Comparison of ENCODE assay signal across 26 cellular contexts in genomic region chr7:83055197-83055596, GRCh38.
DNase-seq lines count a peak whose midpoint lies in the region; ATAC-seq, FAIRE-seq and TF ChIP-seq lines count a peak whose summit lies in the region.
"Had no signal": no experiment of that assay in that cellular context is flagged by ENCODE, and none has a peak within 500 bp of the region (broad histone marks: within the 10 kb centered on the region; RNA-seq: fewer than 3 reads in every experiment).

No MANE protein-coding gene starts in this region.

- no TSS peak for BruUV-seq in HepG2 (replicated peaks; lab: Mats Ljungman, UMichigan)
- BruUV-seq in PC-3 (replicated peaks; lab: Mats Ljungman, UMichigan): no TSS peak

- no peak for TF ChIP-seq POLR2A in HepG2 (IDR thresholded peaks at IDR 0.05; ENCODE audit: insufficient read depth in 1 of 2, low read depth in 2 of 2, low read length in 2 of 2)
- no peak for TF ChIP-seq POLR2A in right lobe of liver (IDR thresholded peaks at IDR 0.05)
- TF ChIP-seq POLR2A in GM12892 (IDR thresholded peaks at IDR 0.05; ENCODE audit: low read depth, low read length): no peak

- H4K20me1 ChIP-seq in HepG2 (ENCODE audit: insufficient read depth, low read length) (no peaks in the 10 kb centered on the region), GM23338 (replicated peaks; ENCODE audit: insufficient read depth) (no peaks in the 10 kb centered on the region), PC-3 (ENCODE audit: low read length) (no peaks in the 10 kb centered on the region)
- H4K20me1 ChIP-seq: BLaER1 had no signal

- CTCF ChIA-PET in HepG2 (lab: Yijun Ruan, JAX; ENCODE audit: low intra/inter-chr PET ratio, low total read pairs): no interaction called here
- CTCF ChIA-PET in PC-3 (lab: Charles Lee): no interaction called here

- H2AFZ ChIP-seq in HepG2 (ENCODE audit: low read length): no peak overlapping the region
- no peak overlapping the region for H2AFZ ChIP-seq in GM23338
- no peak overlapping the region for H2AFZ ChIP-seq in PC-3 (ENCODE audit: low read length)

- H3K27me3 Mint-ChIP-seq in GM23338 (ENCODE audit: insufficient read depth, low read depth, poor library complexity): no peaks in the 10 kb centered on the region
- H3K27me3 Mint-ChIP-seq: CD4-positive, alpha-beta memory T cell; CD4-positive, CD25-positive, alpha-beta regulatory T cell; CD8-positive, alpha-beta memory T cell had no signal

- no peak for TF ChIP-seq RAD21 in HepG2 (CRISPR knock-in tag; IDR thresholded peaks at IDR 0.05)

- TF ChIP-seq EP300 in HepG2 (IDR thresholded peaks at IDR 0.05; ENCODE audit: low read depth in 2 of 2, low read length in 2 of 2) (no peak), HepG2 (CRISPR knock-in tag; IDR thresholded peaks at IDR 0.05; ENCODE audit: borderline replicate concordance) (no peak)

- H3K4me3 Mint-ChIP-seq in GM23338: no peak overlapping the region
- H3K4me3 Mint-ChIP-seq: CD14-positive monocyte; CD4-positive, alpha-beta memory T cell; CD4-positive, CD25-positive, alpha-beta regulatory T cell; CD8-positive, alpha-beta memory T cell had no signal

- H3K9me2 ChIP-seq in GM23338 (ENCODE audit: insufficient read depth) (no peaks in the 10 kb centered on the region), PC-3 (replicated peaks; ENCODE audit: low read length) (no peaks in the 10 kb centered on the region)

- peak overlapping the region; percentile 6; the same call in 1 of the 2 replicates for H3K27ac Mint-ChIP-seq in GM23338
- H3K27ac Mint-ChIP-seq: CD14-positive monocyte; CD4-positive, alpha-beta memory T cell; CD4-positive, CD25-positive, alpha-beta regulatory T cell; CD8-positive, alpha-beta memory T cell had no signal

- in situ Hi-C loops in HepG2 (cut with HindIII; ENCODE audit: extremely low pct_ligation_motif_present, low pct_unique_long_range_greater_than_20kb): no loop called here

- H3K36me3 Mint-ChIP-seq in GM23338 (ENCODE audit: low read depth): no peaks in the 10 kb centered on the region
- H3K36me3 Mint-ChIP-seq: CD14-positive monocyte; CD4-positive, alpha-beta memory T cell; CD4-positive, CD25-positive, alpha-beta regulatory T cell; CD8-positive, alpha-beta memory T cell had no signal

- no peak overlapping the region for H3K9ac ChIP-seq in HepG2 (ENCODE audit: insufficient read depth, low read depth, low read length)
- H3K9ac ChIP-seq in PC-3 (ENCODE audit: low read length): no peak overlapping the region
- H3K9ac ChIP-seq: BLaER1 had no signal

- H3K79me2 ChIP-seq in HepG2 (ENCODE audit: insufficient read depth, low read length) (no peaks in the 10 kb centered on the region), GM23338 (replicated peaks; ENCODE audit: insufficient read depth) (no peaks in the 10 kb centered on the region), PC-3 (ENCODE audit: low read length) (no peaks in the 10 kb centered on the region)

- DNase-seq in HepG2 (ENCODE audit: low spot score): no peak
- no peak for DNase-seq in right lobe of liver
- DNase-seq in GM23338 (ENCODE audit: low spot score): no peak
- peak; percentile 30 for DNase-seq in PC-3
- DNase-seq in GM12892 (ENCODE audit: insufficient read length): no peak
- no peak for DNase-seq in caudate nucleus (lab: John Stamatoyannopoulos, UW)
- no peak for DNase-seq in NCI-H1048 (lab: John Stamatoyannopoulos, UW)
- DNase-seq: ACHN; BE2C; C1 segment of cervical spinal cord; CD4-positive, alpha-beta memory T cell; CD4-positive, CD25-positive, alpha-beta regulatory T cell; CD8-positive, alpha-beta memory T cell; COR-L47; DMS 273 treated with DMSO at 0.1 percent for 48 hours; DMS153; DMS53; DMS79; DND-41; EL; GF-D8 had no signal

- WGBS in HepG2 (ENCODE audit: low lambda C conversion rate): 0% methylated on average over 2 of the region's 2 CpGs
- WGBS in right lobe of liver (ENCODE audit: insufficient coverage, low coverage, low lambda C conversion rate, missing lambda C conversion rate): 60% methylated on average over 2 of the region's 2 CpGs

- POLR2A ChIA-PET in HepG2 (lab: Yijun Ruan, JAX): no interaction called here
- POLR2A ChIA-PET in PC-3 (lab: Charles Lee; ENCODE audit: unreplicated experiment): no interaction called here

- ATAC-seq in HepG2: no peak
- ATAC-seq in right lobe of liver: no peak
- ATAC-seq in GM23338: no peak
- no peak; the same call in 1 of the 2 replicates for ATAC-seq in PC-3

- H3K4me3 ChIP-seq in HepG2 (replicated peaks in 1 of 3; ENCODE audit: insufficient read depth in 1 of 3, low read depth in 2 of 3, low read length in 3 of 3) (no peak overlapping the region), right lobe of liver (no peak overlapping the region), GM23338 (no peak overlapping the region), PC-3 (ENCODE audit: low read length) (peak overlapping the region; percentile 11; the same call in 1 of the 2 replicates)
- H3K4me3 ChIP-seq: BLaER1 had no signal

- no peaks in the 10 kb centered on the region for H3K4me1 Mint-ChIP-seq in GM23338
- H3K4me1 Mint-ChIP-seq: CD14-positive monocyte; CD4-positive, CD25-positive, alpha-beta regulatory T cell; CD8-positive, alpha-beta memory T cell had no signal

- H3K9me3 Mint-ChIP-seq in GM23338: no peaks in the 10 kb centered on the region

- intact Hi-C loops in HepG2 (cut with micrococcal nuclease; ENCODE audit: unreplicated experiment): no loop called here
- intact Hi-C loops in right lobe of liver (cut with DNase I): no loop called here
- intact Hi-C loops in PC-3 (cut with micrococcal nuclease): no loop called here

- H3K9me3 ChIP-seq in HepG2 (ENCODE audit: low read length): no peaks in the 10 kb centered on the region
- no peaks in the 10 kb centered on the region for H3K9me3 ChIP-seq in right lobe of liver
- H3K9me3 ChIP-seq in PC-3 (ENCODE audit: low read length): no peaks in the 10 kb centered on the region
- H3K9me3 ChIP-seq: BE2C, BLaER1 had no signal

- FAIRE-seq in HepG2 (lab: Jason Lieb, UNC): no peak
- FAIRE-seq in GM12892 (lab: Jason Lieb, UNC): no peak
- FAIRE-seq: GM12891, GM18507 had no signal

- no peaks in the 10 kb centered on the region for H3F3A ChIP-seq in GM23338 (replicated peaks; ENCODE audit: low read depth)
- no peaks in the 10 kb centered on the region for H3F3A ChIP-seq in PC-3 (ENCODE audit: low read length, unreplicated experiment)

- TF ChIP-seq CTCF in HepG2 (CRISPR knock-in tag; IDR thresholded peaks at IDR 0.05) (no peak), right lobe of liver (IDR thresholded peaks at IDR 0.05) (no peak), GM23338 (conservative IDR thresholded peaks at IDR 0.05; ENCODE audit: low read depth in 2 of 2) (no peak), PC-3 (conservative IDR thresholded peaks at IDR 0.05; ENCODE audit: low read depth, low read length) (no peak)

- no peaks in the 10 kb centered on the region for H3K27me3 ChIP-seq in HepG2 (ENCODE audit: control insufficient read depth in 1 of 2, insufficient read depth in 2 of 2, low read length in 2 of 2)
- H3K27me3 ChIP-seq in right lobe of liver: no peaks in the 10 kb centered on the region
- H3K27me3 ChIP-seq in GM23338 (ENCODE audit: insufficient read depth): no peaks in the 10 kb centered on the region
- H3K27me3 ChIP-seq in PC-3 (ENCODE audit: low read length): no peaks in the 10 kb centered on the region
- H3K27me3 ChIP-seq: BE2C, BLaER1 had no signal

- H3K27ac ChIP-seq in HepG2 (ENCODE audit: extremely low read length, insufficient read depth, low read length) (no peak overlapping the region), right lobe of liver (no peak overlapping the region), GM23338 (ENCODE audit: low read depth) (no peak overlapping the region), PC-3 (ENCODE audit: low read length) (peak overlapping the region; percentile 33; the same call in 1 of the 2 replicates), caudate nucleus (ENCODE audit: low read depth, low read length) (no peak overlapping the region)
- H3K27ac ChIP-seq: 22Rv1, BLaER1 had no signal

- H3K36me3 ChIP-seq in HepG2 (replicated peaks in 1 of 2; ENCODE audit: control insufficient read depth in 1 of 2, insufficient read depth in 2 of 2, low read length in 2 of 2) (no peaks in the 10 kb centered on the region), right lobe of liver (no peaks in the 10 kb centered on the region), GM23338 (ENCODE audit: insufficient read depth) (no peaks in the 10 kb centered on the region), PC-3 (ENCODE audit: low read depth, low read length) (no peaks in the 10 kb centered on the region)
- H3K36me3 ChIP-seq: BE2C, BLaER1 had no signal

- no peak overlapping the region for H3K4me2 ChIP-seq in HepG2 (ENCODE audit: low read depth, low read length)
- H3K4me2 ChIP-seq in GM23338: no peak overlapping the region
- H3K4me2 ChIP-seq in PC-3 (ENCODE audit: low read length): peak overlapping the region; percentile 79
- H3K4me2 ChIP-seq: BLaER1 had no signal

- H3K4me1 ChIP-seq in HepG2 (ENCODE audit: insufficient read depth, low read length) (no peaks in the 10 kb centered on the region), right lobe of liver (no peaks in the 10 kb centered on the region), GM23338 (ENCODE audit: insufficient read depth) (no peaks in the 10 kb centered on the region), PC-3 (ENCODE audit: insufficient read depth, low read length) (peaks cover 34% of the 10 kb centered on the region)
- H3K4me1 ChIP-seq: BLaER1 had no signal

TF ChIP-seq in HepG2, 621 proteins besides CTCF, POLR2A, EP300 and RAD21 (continues in another document):
- no peak for TF ChIP-seq ZNF546 (CRISPR knock-in tag; conservative IDR thresholded peaks at IDR 0.05)
- peak; percentile 55; the same call in 1 of the 2 replicates for TF ChIP-seq MAFF (IDR thresholded peaks at IDR 0.05; ENCODE audit: low read depth, low read length)
- peak; percentile 28 to 74; a peak in 2 of 4 replicates for TF ChIP-seq MAFK (conservative IDR thresholded peaks at IDR 0.05 in 1 of 2, IDR thresholded peaks at IDR 0.05 in 1 of 2; ENCODE audit: low read length in 2 of 2)

TF ChIP-seq in GM23338, 12 proteins besides CTCF, POLR2A, EP300 and RAD21 (continues in another document):
- TF ChIP-seq EZH2 (IDR thresholded peaks at IDR 0.05; ENCODE audit: low read depth, unreplicated experiment): no peak
- no peak for TF ChIP-seq JUNB (IDR thresholded peaks at IDR 0.05; ENCODE audit: unreplicated experiment)
- TF ChIP-seq STAT1 (IDR thresholded peaks at IDR 0.05; ENCODE audit: unreplicated experiment): no peak
- TF ChIP-seq CREB1 (CRISPR knock-in tag; IDR thresholded peaks at IDR 0.05; ENCODE audit: low read depth): no peak
- no peak for TF ChIP-seq ETS1 (IDR thresholded peaks at IDR 0.05)
